Comparison of ENCODE assay signal across 1 cellular context in the genomic region with DNA sequence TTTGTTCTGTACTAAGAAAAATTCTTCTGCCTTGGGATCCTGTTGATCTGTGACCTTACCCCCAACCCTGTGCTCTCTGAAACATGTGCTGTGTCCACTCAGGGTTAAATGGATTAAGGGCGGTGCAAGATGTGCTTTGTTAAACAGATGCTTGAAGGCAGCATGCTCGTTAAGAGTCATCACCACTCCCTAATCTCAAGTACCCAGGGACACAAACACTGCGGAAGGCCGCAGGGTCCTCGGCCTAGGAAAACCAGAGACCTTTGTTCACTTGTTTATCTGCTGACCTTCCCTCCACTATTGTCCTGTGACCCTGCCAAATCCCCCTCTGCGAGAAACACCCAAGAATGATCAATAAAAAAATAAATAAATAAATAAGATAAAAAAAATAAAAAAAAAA.
TF ChIP-seq lines count a peak whose summit lies in the region.

No MANE protein-coding gene starts in this region.

TF ChIP-seq in K562, 482 proteins besides CTCF, POLR2A, EP300 and RAD21 (continued from another document):
- TF ChIP-seq, protein P1, sequence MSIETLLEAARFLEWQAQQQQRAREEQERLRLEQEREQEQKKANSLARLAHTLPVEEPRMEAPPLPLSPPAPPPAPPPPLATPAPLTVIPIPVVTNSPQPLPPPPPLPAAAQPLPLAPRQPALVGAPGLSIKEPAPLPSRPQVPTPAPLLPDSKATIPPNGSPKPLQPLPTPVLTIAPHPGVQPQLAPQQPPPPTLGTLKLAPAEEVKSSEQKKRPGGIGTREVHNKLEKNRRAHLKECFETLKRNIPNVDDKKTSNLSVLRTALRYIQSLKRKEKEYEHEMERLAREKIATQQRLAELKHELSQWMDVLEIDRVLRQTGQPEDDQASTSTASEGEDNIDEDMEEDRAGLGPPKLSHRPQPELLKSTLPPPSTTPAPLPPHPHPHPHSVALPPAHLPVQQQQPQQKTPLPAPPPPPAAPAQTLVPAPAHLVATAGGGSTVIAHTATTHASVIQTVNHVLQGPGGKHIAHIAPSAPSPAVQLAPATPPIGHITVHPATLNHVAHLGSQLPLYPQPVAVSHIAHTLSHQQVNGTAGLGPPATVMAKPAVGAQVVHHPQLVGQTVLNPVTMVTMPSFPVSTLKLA (conservative IDR thresholded peaks at IDR 0.05) = 0 out of 4 replicates have a peak, but pooled peaks of 1 of the 2 experiments have one; percentile 25
